21 cellular contexts compared by ENCODE assay signal in the genomic region with DNA sequence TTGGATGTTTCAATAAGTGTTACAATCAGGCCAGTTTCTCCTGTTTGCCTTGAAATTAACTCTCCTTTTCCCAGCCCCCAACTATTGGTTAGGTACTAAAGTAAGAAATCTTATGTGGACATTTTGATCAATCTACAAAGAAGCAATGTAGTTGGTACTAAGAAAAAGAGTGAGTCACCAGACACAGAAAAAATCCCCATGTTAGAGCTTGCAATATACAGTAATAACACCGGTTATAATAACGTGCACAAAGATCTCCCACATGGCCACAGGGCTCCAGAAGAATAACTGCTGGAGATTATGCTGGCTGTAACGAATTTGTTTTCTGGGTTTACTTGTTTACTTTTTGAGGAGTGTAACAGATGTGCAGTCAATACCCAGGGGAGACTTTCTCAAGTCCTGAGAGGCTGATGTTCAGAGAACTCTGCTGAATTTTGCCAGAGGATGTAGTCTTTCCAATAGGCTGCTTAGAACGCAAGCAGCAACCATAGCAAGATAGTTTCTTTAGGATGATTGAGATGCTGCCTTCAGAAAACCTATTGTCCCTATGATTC.
"Had no signal": no experiment of that assay in that cellular context is flagged by ENCODE, and none has a peak within 500 bp of the region (broad histone marks: within the 10 kb centered on the region; RNA-seq: fewer than 3 reads in every experiment).

No MANE protein-coding gene starts in this region.

- H3K36me3 ChIP-seq: adrenal gland, esophagus squamous epithelium, lower lobe of right lung, neutrophil had no signal

- H3K9me3 ChIP-seq: adrenal gland, esophagus squamous epithelium, lower lobe of right lung, neutrophil, testis had no signal

- H3K4me1 ChIP-seq: adrenal gland, esophagus squamous epithelium, lower lobe of right lung, testis had no signal

- H3K27me3 ChIP-seq: testis had no signal

- H3K27ac ChIP-seq: adrenal gland, esophagus squamous epithelium, lower lobe of right lung, neutrophil, testis had no signal

- ATAC-seq: lower lobe of right lung; natural killer cell; sciatic nerve; stimulated activated memory B cell treated with anti-CD40 and anti-IgM and Interleukin-4, amounts not matched to agents 10 μg/mL and 1 μg/mL and 100 μg/mL, for 72 hours had no signal

- H3K4me3 ChIP-seq: adrenal gland, esophagus squamous epithelium, lower lobe of right lung, testis had no signal

- FAIRE-seq: astrocyte, endothelial cell of umbilical vein, keratinocyte had no signal

- DNase-seq: activated B cell treated with CpG ODN at 0.5 μM for 24 hours; activated CD4-positive, alpha-beta T cell treated with anti-CD3 and anti-CD28 coated beads, Interleukin-2, amount 10 ng/mL, durations not matched to agents 7 days and 5 days; activated CD8-positive, alpha-beta memory T cell treated with anti-CD3 and anti-CD28 coated beads for 24 hours; activated CD8-positive, alpha-beta memory T cell treated with anti-CD3 and anti-CD28 coated beads, Interleukin-2, amount 50 U/mL, for 48 hours; activated gamma-delta T cell treated with Interleukin-2 at 50 U/mL for 16 hours; adrenal gland; effector CD8-positive, alpha-beta T cell; esophagus squamous epithelium; foreskin fibroblast; head of caudate nucleus; lower lobe of right lung; natural killer cell; stimulated activated CD4-positive, alpha-beta T cell treated with anti-CD3 and anti-CD28 coated beads, Interleukin-4, amount 100 ng/mL, for 24 hours; T-helper 9 cell; testis had no signal
